21 cellular contexts compared by ENCODE assay signal in the genomic region with DNA sequence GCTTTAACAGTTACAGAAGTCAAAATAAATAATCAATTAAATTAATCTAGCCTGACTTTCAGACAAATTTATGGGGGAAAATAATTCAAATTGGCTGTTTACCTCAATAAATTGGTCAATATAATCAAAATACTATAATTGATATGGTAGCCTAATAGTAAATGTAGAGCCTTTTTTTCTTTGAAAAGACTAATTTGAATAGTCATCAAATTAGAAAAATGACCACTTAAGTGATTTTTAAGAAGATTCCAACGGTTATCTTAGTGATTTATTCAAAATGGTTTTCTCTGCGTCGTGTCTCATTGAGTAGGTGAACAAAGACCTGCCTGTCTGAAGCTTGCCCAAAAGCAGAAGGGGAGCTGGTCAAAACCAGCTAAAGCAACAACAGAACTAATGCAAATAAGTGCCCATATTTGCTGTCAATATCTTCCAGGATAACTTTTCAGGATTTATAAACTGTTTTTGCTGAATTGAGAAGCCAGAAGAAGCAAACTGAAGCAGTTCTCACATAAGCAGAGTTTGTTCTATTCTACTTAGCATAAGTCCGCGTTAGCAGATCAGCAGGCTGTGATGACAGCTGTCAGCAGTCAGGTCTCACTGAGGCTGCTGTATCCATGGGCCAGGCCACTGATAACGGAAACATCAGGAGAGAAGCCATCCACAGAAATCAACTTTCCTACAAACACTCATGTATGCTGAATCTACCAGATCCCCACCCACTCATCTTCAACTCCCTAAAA. TPM values are rescaled to one million over a fixed set of nuclear protein-coding genes. Genes with fewer than 3 reads are reported as not detected.
"Had no signal": no experiment of that assay in that cellular context is flagged by ENCODE, and none has a peak within 500 bp of the region (broad histone marks: within the 10 kb centered on the region; RNA-seq: fewer than 3 reads in every experiment).

No MANE protein-coding gene starts in this region.

- H3K4me3 Mint-ChIP-seq: endodermal cell; immature natural killer cell; naive thymus-derived CD4-positive, alpha-beta T cell; stimulated activated memory B cell treated with anti-CD40 and anti-IgM and Interleukin-4, amounts not matched to agents 10 μg/mL and 1 μg/mL and 100 μg/mL, for 72 hours had no signal

- H3K4me3 ChIP-seq: adrenal gland, pancreas, spleen had no signal

- H3K36me3 ChIP-seq: adrenal gland, neutrophil, pancreas, spleen had no signal

- ATAC-seq: foreskin keratinocyte; naive thymus-derived CD4-positive, alpha-beta T cell; pancreas; stimulated activated memory B cell treated with anti-CD40 and anti-IgM and Interleukin-4, amounts not matched to agents 10 μg/mL and 1 μg/mL and 100 μg/mL, for 72 hours had no signal

- H3K36me3 Mint-ChIP-seq: immature natural killer cell; naive thymus-derived CD4-positive, alpha-beta T cell; stimulated activated memory B cell treated with anti-CD40 and anti-IgM and Interleukin-4, amounts not matched to agents 10 μg/mL and 1 μg/mL and 100 μg/mL, for 72 hours had no signal

- H3K27me3 ChIP-seq: adrenal gland, pancreas had no signal

- H3K4me1 ChIP-seq: adrenal gland, foreskin keratinocyte, pancreas had no signal

- H3K4me1 Mint-ChIP-seq: immature natural killer cell; naive thymus-derived CD4-positive, alpha-beta T cell; stimulated activated memory B cell treated with anti-CD40 and anti-IgM and Interleukin-4, amounts not matched to agents 10 μg/mL and 1 μg/mL and 100 μg/mL, for 72 hours had no signal

- H3K27ac ChIP-seq: adrenal gland, epithelial cell of prostate, foreskin keratinocyte, neutrophil, pancreas, spleen, VCaP had no signal

- H3K9me3 Mint-ChIP-seq: endodermal cell; immature natural killer cell; naive thymus-derived CD4-positive, alpha-beta T cell; stimulated activated memory B cell treated with anti-CD40 and anti-IgM and Interleukin-4, amounts not matched to agents 10 μg/mL and 1 μg/mL and 100 μg/mL, for 72 hours had no signal

- H3K9me3 ChIP-seq: adrenal gland, neutrophil, pancreas, spleen had no signal

- FAIRE-seq: astrocyte, pancreas had no signal

- DNase-seq: activated CD4-positive, alpha-beta T cell treated with anti-CD3 and anti-CD28 coated beads for 1 hour; activated CD8-positive, alpha-beta memory T cell treated with anti-CD3 and anti-CD28 coated beads for 24 hours; activated CD8-positive, alpha-beta memory T cell treated with anti-CD3 and anti-CD28 coated beads, Interleukin-2, amount 50 U/mL, for 48 hours; activated effector memory CD4-positive, alpha-beta T cell treated with Interleukin-2 at 50 U/mL for 16 hours; activated naive CD4-positive, alpha-beta T cell treated with anti-CD3 and anti-CD28 coated beads, Interleukin-2, amount 50 U/mL, for 16 hours; activated T-cell treated with anti-CD3 and anti-CD28 coated beads, Interleukin-2, amount 50 U/mL, for 48 hours; adrenal gland; endodermal cell; foreskin keratinocyte; immature natural killer cell; kidney glomerular epithelial cell; naive thymus-derived CD4-positive, alpha-beta T cell; pancreas; spleen; stimulated activated CD4-positive, alpha-beta T cell treated with anti-CD3 and anti-CD28 coated beads, Interleukin-4, amount 100 ng/mL, for 4 hours; T-helper 2 cell had no signal

- H3K27ac Mint-ChIP-seq: endodermal cell; immature natural killer cell; naive thymus-derived CD4-positive, alpha-beta T cell; stimulated activated memory B cell treated with anti-CD40 and anti-IgM and Interleukin-4, amounts not matched to agents 10 μg/mL and 1 μg/mL and 100 μg/mL, for 72 hours had no signal

RNA-seq across cellular contexts. Expression of a gene that starts 7.0 kb away (rescaled TPM):
- total RNA-seq: foreskin keratinocyte had no signal
